In the genomic region with DNA sequence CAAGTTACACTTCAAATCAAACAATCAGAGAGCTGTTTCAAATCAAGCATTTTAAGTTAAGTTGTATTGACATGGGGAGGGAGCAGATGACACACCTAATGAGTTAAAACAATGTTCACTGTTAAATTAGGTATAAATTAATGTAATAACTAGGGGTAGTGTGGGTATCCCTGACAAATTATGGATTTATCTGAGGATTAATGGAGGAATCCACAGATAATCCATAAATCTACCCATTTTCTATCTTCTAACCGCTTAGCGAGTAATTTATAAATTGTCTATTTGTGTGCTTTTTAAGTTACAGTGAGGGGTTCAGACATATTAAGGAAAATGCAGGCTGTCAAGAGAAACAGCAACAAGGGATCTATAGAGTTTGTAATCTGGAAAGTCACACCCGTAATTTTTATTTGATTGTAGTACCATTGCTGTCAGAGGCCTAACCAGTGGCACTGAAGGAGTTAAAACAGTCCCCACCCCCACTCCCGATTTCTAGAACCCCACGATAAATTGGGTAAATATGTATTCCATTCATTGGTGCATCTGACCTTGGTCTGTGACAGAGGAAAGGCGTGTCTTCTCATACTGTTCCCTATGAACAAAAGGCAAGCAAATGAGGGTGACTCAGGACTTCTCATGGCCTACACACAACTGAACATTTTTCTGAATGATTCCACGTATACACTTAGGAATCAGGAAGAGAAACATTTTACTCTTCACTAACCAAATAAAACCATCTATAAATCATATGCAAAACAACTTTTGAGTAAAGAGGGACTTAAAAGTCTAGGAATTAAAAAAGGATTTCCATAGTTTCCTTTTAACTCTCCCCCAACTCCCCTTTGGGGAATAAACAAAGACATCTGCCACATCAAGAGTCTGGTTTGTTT, we compare ENCODE assay signal across 1 cellular context.
TF ChIP-seq lines count a peak whose summit lies in the region.

No MANE protein-coding gene starts in this region.

TF ChIP-seq in HepG2, 621 proteins besides CTCF, POLR2A, EP300 and RAD21 (continues in another document):
- peak; percentile 82; the same call in 1 of the 2 replicates for TF ChIP-seq RFXANK (CRISPR knock-in tag; IDR thresholded peaks at IDR 0.05)
- TF ChIP-seq ZNF580 (CRISPR knock-in tag; IDR thresholded peaks at IDR 0.05; ENCODE audit: borderline replicate concordance, low read depth) = no peak
- no peak for TF ChIP-seq ZNF770 (CRISPR knock-in tag; IDR thresholded peaks at IDR 0.05)
- no peak for TF ChIP-seq ZBTB7B (CRISPR knock-in tag; IDR thresholded peaks at IDR 0.05)
- no peak for TF ChIP-seq ZNF670 (CRISPR knock-in tag; IDR thresholded peaks at IDR 0.05; ENCODE audit: borderline replicate concordance)
- no peak for TF ChIP-seq ZNF556 (CRISPR knock-in tag; IDR thresholded peaks at IDR 0.05; ENCODE audit: borderline replicate concordance)
- no peak for TF ChIP-seq KDM2A (CRISPR knock-in tag; IDR thresholded peaks at IDR 0.05; ENCODE audit: borderline replicate concordance, low read depth)
- TF ChIP-seq ZNF614 (CRISPR knock-in tag; IDR thresholded peaks at IDR 0.05; ENCODE audit: borderline replicate concordance) = peak; percentile 19; the same call in 1 of the 2 replicates
- TF ChIP-seq KAT7 (CRISPR knock-in tag; IDR thresholded peaks at IDR 0.05; ENCODE audit: borderline replicate concordance) = no peak
- TF ChIP-seq ZNF607 (CRISPR knock-in tag; IDR thresholded peaks at IDR 0.05; ENCODE audit: borderline replicate concordance) = no peak
- TF ChIP-seq HOMEZ (CRISPR knock-in tag; IDR thresholded peaks at IDR 0.05; ENCODE audit: low read depth) = peak; percentile 80
- no peak for TF ChIP-seq ZIK1 (CRISPR knock-in tag; IDR thresholded peaks at IDR 0.05; ENCODE audit: borderline replicate concordance, low read depth)
- peak; percentile 50 for TF ChIP-seq ZFY (CRISPR knock-in tag; IDR thresholded peaks at IDR 0.05)
- TF ChIP-seq POLR2AphosphoS2 (IDR thresholded peaks at IDR 0.05; ENCODE audit: low read depth, low read length) = peak; percentile 86
- no peak for TF ChIP-seq ZFP36 (IDR thresholded peaks at IDR 0.05; ENCODE audit: borderline replicate concordance, low read depth, low read length, partially characterized antibody)
- no peak for TF ChIP-seq MNT (IDR thresholded peaks at IDR 0.05)
- TF ChIP-seq ZNF234 (CRISPR knock-in tag; conservative IDR thresholded peaks at IDR 0.05) = no peak
- TF ChIP-seq ZBTB14 (CRISPR knock-in tag; IDR thresholded peaks at IDR 0.05) = no peak
- no peak for TF ChIP-seq TFDP2 (CRISPR knock-in tag; IDR thresholded peaks at IDR 0.05)
- no peak for TF ChIP-seq RNF219 (CRISPR knock-in tag; IDR thresholded peaks at IDR 0.05)
- no peak for TF ChIP-seq ZHX1 (CRISPR knock-in tag; IDR thresholded peaks at IDR 0.05; ENCODE audit: low read depth)
- TF ChIP-seq, protein P1, sequence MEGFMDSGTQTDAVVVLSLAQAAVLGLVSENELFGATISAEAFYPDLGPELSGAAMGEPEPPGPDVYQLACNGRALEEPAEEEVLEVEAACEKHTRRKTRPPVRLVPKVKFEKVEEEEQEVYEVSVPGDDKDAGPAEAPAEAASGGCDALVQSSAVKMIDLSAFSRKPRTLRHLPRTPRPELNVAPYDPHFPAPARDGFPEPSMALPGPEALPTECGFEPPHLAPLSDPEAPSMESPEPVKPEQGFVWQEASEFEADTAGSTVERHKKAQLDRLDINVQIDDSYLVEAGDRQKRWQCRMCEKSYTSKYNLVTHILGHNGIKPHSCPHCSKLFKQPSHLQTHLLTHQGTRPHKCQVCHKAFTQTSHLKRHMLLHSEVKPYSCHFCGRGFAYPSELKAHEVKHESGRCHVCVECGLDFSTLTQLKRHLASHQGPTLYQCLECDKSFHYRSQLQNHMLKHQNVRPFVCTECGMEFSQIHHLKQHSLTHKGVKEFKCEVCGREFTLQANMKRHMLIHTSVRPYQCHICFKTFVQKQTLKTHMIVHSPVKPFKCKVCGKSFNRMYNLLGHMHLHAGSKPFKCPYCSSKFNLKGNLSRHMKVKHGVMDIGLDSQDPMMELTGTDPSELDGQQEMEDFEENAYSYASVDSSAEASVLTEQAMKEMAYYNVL (CRISPR knock-in tag; IDR thresholded peaks at IDR 0.05; ENCODE audit: borderline replicate concordance) = no peak
- TF ChIP-seq TMF1 (CRISPR knock-in tag; IDR thresholded peaks at IDR 0.05; ENCODE audit: low read depth) = no peak
- TF ChIP-seq FIP1L1 (IDR thresholded peaks at IDR 0.05; ENCODE audit: borderline replicate concordance, insufficient read depth, low read depth, low read length) = no peak
- TF ChIP-seq MTA1 (CRISPR knock-in tag; IDR thresholded peaks at IDR 0.05; ENCODE audit: borderline replicate concordance) = no peak
- TF ChIP-seq, protein P2, sequence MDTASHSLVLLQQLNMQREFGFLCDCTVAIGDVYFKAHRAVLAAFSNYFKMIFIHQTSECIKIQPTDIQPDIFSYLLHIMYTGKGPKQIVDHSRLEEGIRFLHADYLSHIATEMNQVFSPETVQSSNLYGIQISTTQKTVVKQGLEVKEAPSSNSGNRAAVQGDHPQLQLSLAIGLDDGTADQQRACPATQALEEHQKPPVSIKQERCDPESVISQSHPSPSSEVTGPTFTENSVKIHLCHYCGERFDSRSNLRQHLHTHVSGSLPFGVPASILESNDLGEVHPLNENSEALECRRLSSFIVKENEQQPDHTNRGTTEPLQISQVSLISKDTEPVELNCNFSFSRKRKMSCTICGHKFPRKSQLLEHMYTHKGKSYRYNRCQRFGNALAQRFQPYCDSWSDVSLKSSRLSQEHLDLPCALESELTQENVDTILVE (CRISPR knock-in tag; IDR thresholded peaks at IDR 0.05) = peak; percentile 79; the same call in 1 of the 2 replicates
- no peak for TF ChIP-seq ZFYVE20 (CRISPR knock-in tag; IDR thresholded peaks at IDR 0.05; ENCODE audit: borderline replicate concordance, low read depth)
- TF ChIP-seq ZNF225 (CRISPR knock-in tag; IDR thresholded peaks at IDR 0.05) = no peak
- TF ChIP-seq ZNF674 (CRISPR knock-in tag; IDR thresholded peaks at IDR 0.05; ENCODE audit: low read depth) = no peak
- peak in 1 of 2 experiments; percentile 33; a peak in 3 of 4 replicates for TF ChIP-seq MAFK (conservative IDR thresholded peaks at IDR 0.05 in 1 of 2, IDR thresholded peaks at IDR 0.05 in 1 of 2; ENCODE audit: low read length in 2 of 2)
- TF ChIP-seq ZFAT (CRISPR knock-in tag; conservative IDR thresholded peaks at IDR 0.05) = no peak
- TF ChIP-seq NONO (IDR thresholded peaks at IDR 0.05) = no peak
- no peak for TF ChIP-seq NONO (CRISPR knock-in tag; conservative IDR thresholded peaks at IDR 0.05)
- TF ChIP-seq BRF2 (CRISPR knock-in tag; IDR thresholded peaks at IDR 0.05) = 0 out of 2 replicates have a peak, but pooled peaks have one; percentile 36
- no peak for TF ChIP-seq KDM1A (CRISPR knock-in tag; IDR thresholded peaks at IDR 0.05)
- no peak for TF ChIP-seq KDM6A (CRISPR knock-in tag; IDR thresholded peaks at IDR 0.05; ENCODE audit: low read depth)
- no peak for TF ChIP-seq HNF4G (IDR thresholded peaks at IDR 0.05; ENCODE audit: borderline replicate concordance, low read depth, low read length)
- TF ChIP-seq HNF4G (CRISPR knock-in tag; IDR thresholded peaks at IDR 0.05; ENCODE audit: borderline replicate concordance, low read depth) = no peak
